In genomic region chr18:36403896-36404824, GRCh38 we compare ENCODE assay signal across 13 cellular contexts.
"Had no signal": no experiment of that assay in that cellular context is flagged by ENCODE, and none has a peak within 500 bp of the region (broad histone marks: within the 10 kb centered on the region; RNA-seq: fewer than 3 reads in every experiment).

No MANE protein-coding gene starts in this region.

- ATAC-seq: activated CD8-positive, alpha-beta T cell treated with anti-CD3 and anti-CD28 coated beads for 36 hours; natural killer cell treated with Interleukin-12 subunit alpha and Interleukin-12 subunit beta and Interleukin-15 and Interleukin-18, amount 100 ng/mL, for 72 hours; sciatic nerve had no signal

- DNase-seq: activated CD4-positive, alpha-beta T cell treated with anti-CD3 and anti-CD28 coated beads for 4 hours; activated CD8-positive, alpha-beta memory T cell treated with anti-CD3 and anti-CD28 coated beads, Interleukin-2, amount 50 U/mL, for 4 hours; activated CD8-positive, alpha-beta T cell treated with anti-CD3 and anti-CD28 coated beads for 36 hours; activated naive CD4-positive, alpha-beta T cell; aorta; effector CD4-positive, alpha-beta T cell; hypothalamus; mammary epithelial cell; occipital lobe; stimulated activated naive CD4-positive, alpha-beta T cell treated with Interleukin-2 at 50 U/mL for 16 hours; T-helper 2 cell had no signal
